Comparison of ENCODE assay signal across 8 cellular contexts in genomic region chr2:111122631-111123421, GRCh38. TPM values are rescaled to one million over a fixed set of nuclear protein-coding genes. Genes with fewer than 3 reads are reported as not detected.
DNase-seq lines count a peak whose midpoint lies in the region; ATAC-seq, FAIRE-seq and TF ChIP-seq lines count a peak whose summit lies in the region.

No MANE protein-coding gene starts in this region.

- peaks cover 13% of the 10 kb centered on the region for H3K36me3 ChIP-seq in IMR-90 (ENCODE audit: control insufficient read depth, insufficient read depth, low read length)
- peaks cover 13 to 33% of the 10 kb centered on the region in 2 experiments for H3K36me3 ChIP-seq in SK-N-SH (replicated peaks in 1 of 2; ENCODE audit: control insufficient read depth in 1 of 2, insufficient read depth in 2 of 2, low read length in 1 of 2)
- H3K36me3 ChIP-seq in K562 (ENCODE audit: control insufficient read depth, insufficient read depth, low read length), result peaks cover 41% of the 10 kb centered on the region
- no peaks in the 10 kb centered on the region for H3K36me3 ChIP-seq in prostate gland

- H2AK9ac ChIP-seq in IMR-90 (replicated peaks; ENCODE audit: low read depth, low read length, poor library complexity), result peak overlapping the region; percentile 51

- 0% methylated on average over 51 of the region's 92 CpGs; no CpG with 5 or more reads in 1 of the 2 experiments for WGBS in IMR-90 (ENCODE audit: extremely low coverage in 2 of 2, insufficient read length in 1 of 2), 2 experiments
- 1% methylated on average over 22 of the region's 92 CpGs for WGBS in SK-N-SH (ENCODE audit: low lambda C conversion rate)
- WGBS in K562 (ENCODE audit: insufficient coverage, low coverage, missing lambda C conversion rate), result 3% methylated on average over 51 of the region's 92 CpGs
- WGBS in prostate gland, result under 1% methylated on average over 71 of the region's 92 CpGs

- H3K4me1 ChIP-seq in IMR-90 (ENCODE audit: control insufficient read depth, insufficient read depth, low read length), result no peaks in the 10 kb centered on the region; the same call in none of the 2 replicates
- H3K4me1 ChIP-seq in SK-N-SH (ENCODE audit: control insufficient read depth in 1 of 2, insufficient read depth in 2 of 2, low read depth in 1 of 2, low read length in 1 of 2), result peaks cover 0 to 19% of the 10 kb centered on the region in 2 experiments; a peak in 2 of 4 replicates
- H3K4me1 ChIP-seq in K562 (replicated peaks in 1 of 2; ENCODE audit: control insufficient read depth in 2 of 2, insufficient read depth in 2 of 2, low read length in 2 of 2), result peaks cover 4 to 40% of the 10 kb centered on the region in 2 experiments; a peak in 4 of 5 replicates
- no peaks in the 10 kb centered on the region for H3K4me1 ChIP-seq in prostate gland (replicated peaks)

- TF ChIP-seq POLR2A in IMR-90 (IDR thresholded peaks at IDR 0.05; ENCODE audit: low read depth, low read length) (no peak), K562 (conservative IDR thresholded peaks at IDR 0.05) (no peak), prostate gland (IDR thresholded peaks at IDR 0.05) (peak; percentile 50)

- H2AFZ ChIP-seq in IMR-90 (replicated peaks; ENCODE audit: low read length, poor library complexity) (peak overlapping the region; percentile 95), SK-N-SH (ENCODE audit: low read depth) (peak overlapping the region; percentile 95), K562 (ENCODE audit: low read depth, low read length) (peak overlapping the region; percentile 81)

- H2BK20ac ChIP-seq in IMR-90 (ENCODE audit: low read depth, low read length), result no peak overlapping the region

- no peak overlapping the region; the same call in 1 of the 2 replicates for H2AK5ac ChIP-seq in IMR-90 (ENCODE audit: low read depth, low read length)

- dilution Hi-C loops in IMR-90 (cut with HindIII; ENCODE audit: low sequenced_read_pairs, unreplicated experiment), result no loop called here

- no peak overlapping the region; the same call in 1 of the 2 replicates for H3K18ac ChIP-seq in IMR-90 (ENCODE audit: low read depth, low read length)

- H3K9me2 ChIP-seq in SK-N-SH, result no peaks in the 10 kb centered on the region

- intact Hi-C loops in IMR-90 (cut with micrococcal nuclease), result no loop called here
- intact Hi-C loops in K562 (cut with micrococcal nuclease), result no loop called here
- intact Hi-C loops in prostate gland (cut with DNase I), result no loop called here

- no peak overlapping the region for H4K5ac ChIP-seq in IMR-90 (ENCODE audit: low read depth, low read length)

- H3K14ac ChIP-seq in IMR-90 (replicated peaks; ENCODE audit: low read depth, low read length), result peak overlapping the region; percentile 40; the same call in 1 of the 2 replicates

- H3K9me1 ChIP-seq in IMR-90 (ENCODE audit: insufficient read depth, low read length) (no peaks in the 10 kb centered on the region), K562 (ENCODE audit: control insufficient read depth, insufficient read depth, low read length) (no peaks in the 10 kb centered on the region)

- H2BK120ac ChIP-seq in IMR-90 (ENCODE audit: low read depth, low read length), result no peak overlapping the region

- H2BK15ac ChIP-seq in IMR-90 (ENCODE audit: low read depth, low read length), result no peak overlapping the region

- no peak overlapping the region for H3K23ac ChIP-seq in IMR-90 (ENCODE audit: low read depth, low read length)

- no peak overlapping the region for H2BK5ac ChIP-seq in IMR-90 (ENCODE audit: low read depth, low read length, poor library complexity, severe bottlenecking)

- in situ Hi-C loops in IMR-90 (cut with MboI; ENCODE audit: low sequenced_read_pairs), result no loop called here
- in situ Hi-C loops in K562 (cut with MboI), result no loop called here

- H3K27me3 ChIP-seq in IMR-90 (ENCODE audit: control insufficient read depth, insufficient read depth, low read length) (peaks cover 5% of the 10 kb centered on the region; the same call in 1 of the 2 replicates), SK-N-SH (ENCODE audit: insufficient read depth) (no peaks in the 10 kb centered on the region), K562 (ENCODE audit: control insufficient read depth in 2 of 2, insufficient read depth in 2 of 2, low read length in 2 of 2) (no peaks in the 10 kb centered on the region), prostate gland (replicated peaks; ENCODE audit: insufficient read depth) (no peaks in the 10 kb centered on the region)

- peaks cover 3% of the 10 kb centered on the region; the same call in 1 of the 2 replicates for H3K9me3 ChIP-seq in IMR-90 (ENCODE audit: control insufficient read depth, insufficient read depth, low read length)
- no peaks in the 10 kb centered on the region for H3K9me3 ChIP-seq in SK-N-SH
- no peaks in the 10 kb centered on the region for H3K9me3 ChIP-seq in K562 (replicated peaks; ENCODE audit: control insufficient read depth, insufficient read depth, low read depth, low read length)
- H3K9me3 ChIP-seq in prostate gland, result no peaks in the 10 kb centered on the region

- TF ChIP-seq CTCF in IMR-90 (conservative IDR thresholded peaks at IDR 0.05; ENCODE audit: low read depth, low read length) (no peak), SK-N-SH (IDR thresholded peaks at IDR 0.05) (no peak), K562 (IDR thresholded peaks at IDR 0.05 in 2 of 3, conservative IDR thresholded peaks at IDR 0.05 in 1 of 3; ENCODE audit: insufficient read depth in 2 of 3, low read depth in 1 of 3, low read length in 3 of 3) (no peak), prostate gland (IDR thresholded peaks at IDR 0.05) (no peak)

- H4K8ac ChIP-seq in IMR-90 (ENCODE audit: low read depth in 2 of 2, low read length in 2 of 2), result no peak overlapping the region

- peak overlapping the region; percentile 84 for H3K4me2 ChIP-seq in IMR-90 (ENCODE audit: low read depth, low read length)
- H3K4me2 ChIP-seq in SK-N-SH, result peak overlapping the region; percentile 99
- peak overlapping the region; percentile 86 for H3K4me2 ChIP-seq in K562 (ENCODE audit: insufficient read depth, low read length)

- DNase-seq in GM03348 (ENCODE audit: low spot score), result peak; percentile 80
- DNase-seq in IMR-90, result peak; percentile 82
- DNase-seq in SK-N-SH, result peak; percentile 72
- peak in 2 of 4 experiments; percentile 30 to 66 for DNase-seq in K562 (ENCODE audit: extremely low read depth in 1 of 4, low spot score in 3 of 4)
- DNase-seq in hypothalamus (lab: John Stamatoyannopoulos, UW), result peak in 48 of 51 donors; percentile 5 to 74 (median 58)
- DNase-seq in prostate gland (ENCODE audit: low spot score), result peak; percentile 79

- POLR2A ChIA-PET in IMR-90 (lab: Charles Lee; ENCODE audit: unreplicated experiment), result interaction anchor here (0.7 kb wide), 1 partner anchor 335 kb away, joined by 3 read pairs; no protein-coding TSS in a partner anchor
- POLR2A ChIA-PET in SK-N-SH (lab: Yijun Ruan, JAX), result no interaction called here
- POLR2A ChIA-PET in K562 (lab: Yijun Ruan, JAX), result interaction anchor here (0.6 to 2.5 kb wide), 3 partner anchors 10 to 487 kb away, joined by 3 to 9 read pairs (median 3); no protein-coding TSS in a partner anchor

- BruUV-seq in IMR-90 (replicated peaks; lab: Mats Ljungman, UMichigan) (no TSS peak), K562 (replicated peaks; lab: Mats Ljungman, UMichigan) (no TSS peak)

- H3K27ac ChIP-seq in IMR-90 (ENCODE audit: insufficient read depth, low read length) (peak overlapping the region; percentile 34), SK-N-SH (ENCODE audit: low read depth in 2 of 2, low read length in 1 of 2) (peak overlapping the region; percentile 69 to 77; a peak in 3 of 4 replicates), K562 (ENCODE audit: extremely low read depth, low read depth, low read length) (peak overlapping the region; percentile 59; the same call in 2 of the 3 replicates), prostate gland (peak overlapping the region; percentile 80 to 86)

- H3K4me3 ChIP-seq in IMR-90 (ENCODE audit: insufficient read depth, low read depth, low read length) (peak overlapping the region; percentile 79), SK-N-SH (ENCODE audit: low read depth in 2 of 2, low read length in 1 of 2) (peak overlapping the region; percentile 92), K562 (peak overlapping the region; percentile 62), prostate gland (peak overlapping the region; percentile 74 to 93)

- peak overlapping the region; percentile 8; the same call in 1 of the 2 replicates for H3K4ac ChIP-seq in IMR-90 (ENCODE audit: low read depth, low read length)

- H3K79me1 ChIP-seq in IMR-90 (ENCODE audit: low read depth in 1 of 2, low read length in 2 of 2), result peaks cover 0 to 8% of the 10 kb centered on the region in 2 experiments; a peak in 1 of 4 replicates

- H4K91ac ChIP-seq in IMR-90 (ENCODE audit: insufficient read depth, low read depth, low read length), result no peak overlapping the region

- peaks cover 4% of the 10 kb centered on the region for H3F3A ChIP-seq in SK-N-SH (replicated peaks; ENCODE audit: insufficient read depth)

- peaks cover 9% of the 10 kb centered on the region; the same call in 1 of the 2 replicates for H3K79me2 ChIP-seq in SK-N-SH (ENCODE audit: insufficient read depth)
- peaks cover 49% of the 10 kb centered on the region for H3K79me2 ChIP-seq in K562 (ENCODE audit: control insufficient read depth, insufficient read depth, low read length)

- TF ChIP-seq EP300 in SK-N-SH (IDR thresholded peaks at IDR 0.05; ENCODE audit: borderline replicate concordance in 1 of 2, low read depth in 1 of 2, low read length in 1 of 2) (no peak), K562 (IDR thresholded peaks at IDR 0.05; ENCODE audit: low read length) (no peak)

- no peak for FAIRE-seq in K562 (lab: Jason Lieb, UNC)

- TF ChIP-seq RAD21 in IMR-90 (IDR thresholded peaks at IDR 0.05; ENCODE audit: low read length), result 0 out of 2 replicates have a peak, but pooled peaks have one; percentile 2
- TF ChIP-seq RAD21 in SK-N-SH (IDR thresholded peaks at IDR 0.05; ENCODE audit: low read length), result no peak
- TF ChIP-seq RAD21 in K562 (CRISPR knock-in tag; conservative IDR thresholded peaks at IDR 0.05 in 1 of 2, IDR thresholded peaks at IDR 0.05 in 1 of 2), result 0 out of 4 replicates have a peak, but pooled peaks of 1 of the 2 experiments have one; percentile 9

- no peak overlapping the region for H3K56ac ChIP-seq in IMR-90 (ENCODE audit: extremely low read depth, insufficient read depth, low read length)

- peaks cover 9% of the 10 kb centered on the region; the same call in 1 of the 2 replicates for H4K20me1 ChIP-seq in IMR-90 (ENCODE audit: insufficient read depth, low read length)
- H4K20me1 ChIP-seq in SK-N-SH (ENCODE audit: insufficient read depth), result no peaks in the 10 kb centered on the region; the same call in 1 of the 2 replicates
- H4K20me1 ChIP-seq in K562 (replicated peaks; ENCODE audit: control insufficient read depth, insufficient read depth, low read length), result peaks cover 10% of the 10 kb centered on the region

- CTCF ChIA-PET in IMR-90 (lab: Yijun Ruan, JAX), result no interaction called here
- CTCF ChIA-PET in SK-N-SH (lab: Yijun Ruan, JAX), result no interaction called here
- CTCF ChIA-PET in K562 (lab: Yijun Ruan, JAX; ENCODE audit: low intra/inter-chr PET ratio), result no interaction called here

- H3K9ac ChIP-seq in IMR-90 (ENCODE audit: low read depth, low read length) (peak overlapping the region; percentile 65), SK-N-SH (peak overlapping the region; percentile 78), K562 (ENCODE audit: insufficient read depth in 1 of 2, low read depth in 2 of 2, low read length in 2 of 2) (peak overlapping the region; percentile 52 to 97)

- ATAC-seq in IMR-90 (ENCODE audit: low read depth) (peak; percentile 30), K562 (peak; percentile 28), GM18907 (IDR thresholded peaks at IDR 0.05; ENCODE audit: unreplicated experiment) (no peak), GM18511 (IDR thresholded peaks at IDR 0.05; ENCODE audit: unreplicated experiment) (no peak)

RNA-seq across cellular contexts. Expression of gene BCL2L11, which starts 2.1 kb away (rescaled TPM):
- total RNA-seq in IMR-90 (2012; rRNA removed) (1.1 and 1.4 TPM in 2 replicates), K562 (2014; rRNA removed) (4.5 and 6.4 TPM in 2 replicates), K562 (2014; rRNA removed; fragmentation: Illumina TruSeq; extraction: Trizol) (5.0 TPM in 2 replicates), K562 (2015; rRNA removed; fragmentation: Illumina TruSeq; extraction: Trizol) (6.1 and 7.2 TPM in 2 replicates), K562 (2021) (16.1 and 18.8 TPM in 2 replicates), prostate gland (10 to 100 TPM; 28.3 to 55.3 TPM)
- polyA plus RNA-seq in IMR-90 (2012; rRNA removed) (1.7 TPM in 2 replicates), SK-N-SH (2012; rRNA removed) (2.4 and 3.3 TPM in 2 replicates), K562 (2011; rRNA removed) (3.1 and 6.4 TPM in 2 replicates), K562 (2014; fragmentation: Illumina TruSeq; extraction: Trizol) (15.3 and 16.5 TPM in 2 replicates), K562 (2014; fragmentation: Nextera tagmentation; extraction: Ambion mirVana) (1 to 10 TPM; 2.2 to 2.5 TPM), K562 (2014; rRNA removed) (8.1 and 8.8 TPM in 2 replicates)
- 0.78 and 1.4 TPM in 2 replicates for polyA plus RNA-seq in IMR-90 (2012; cell fraction: cytosol; rRNA removed)
- 2.6 and 5.7 TPM in 2 replicates for polyA plus RNA-seq in IMR-90 (2012; cell fraction: nucleus; rRNA removed; ENCODE audit: low replicate concordance)
- polyA plus RNA-seq in SK-N-SH (2012; cell fraction: cytosol; rRNA removed), result 2.8 and 3.3 TPM in 2 replicates
- 5.1 and 7.3 TPM in 2 replicates for polyA plus RNA-seq in SK-N-SH (2012; cell fraction: nucleus; rRNA removed)
- 12.1 and 19.1 TPM in 2 replicates for total RNA-seq in K562 (2011; cell fraction: chromatin; rRNA removed; ENCODE audit: low replicate concordance)
- total RNA-seq in K562 (2011; cell fraction: nucleolus; rRNA removed), result 6.2 and 6.7 TPM in 2 replicates
- total RNA-seq in K562 (2011; cell fraction: nucleoplasm; rRNA removed), result 13.1 and 30.2 TPM in 2 replicates
- polyA plus RNA-seq in K562 (2011; cell fraction: cytosol; rRNA removed), result 4.7 and 6.0 TPM in 2 replicates
- 8.6 and 12.0 TPM in 2 replicates for polyA plus RNA-seq in K562 (2011; cell fraction: nucleus; rRNA removed)
- polyA plus RNA-seq in K562 (2012), result 11.4 TPM in 2 replicates
- 3.4 and 6.3 TPM in 2 replicates for polyA minus RNA-seq in K562 (2011; rRNA and poly(A)+ RNA removed)
- 6.0 and 9.8 TPM in 2 replicates for polyA minus RNA-seq in K562 (2011; cell fraction: cytosol; rRNA and poly(A)+ RNA removed)
- 6.9 and 13.4 TPM in 2 replicates for polyA minus RNA-seq in K562 (2011; cell fraction: nucleus; rRNA and poly(A)+ RNA removed)

Comparison
In these comparisons a context has a peak if more than half of its experiments do, and no peak if none do; other contexts are left out.
1. ATAC-seq: peak in IMR-90 (single experiment) and K562 (single experiment); none in GM18907 (single experiment) and GM18511 (single experiment).
2. Peak in every context shown above with its lines, with median percentiles within 50 percentile points of each other: H2AFZ ChIP-seq, H3K27ac ChIP-seq, H3K4me2 ChIP-seq, H3K4me3 ChIP-seq and H3K9ac ChIP-seq.